In genomic region chr19:17136617-17137016, GRCh38 we compare ENCODE assay signal across 15 cellular contexts.
DNase-seq lines count a peak whose midpoint lies in the region; ATAC-seq, FAIRE-seq and TF ChIP-seq lines count a peak whose summit lies in the region.
"Had no signal": no experiment of that assay in that cellular context is flagged by ENCODE, and none has a peak within 500 bp of the region (broad histone marks: within the 10 kb centered on the region; RNA-seq: fewer than 3 reads in every experiment).

No MANE protein-coding gene starts in this region.

- no peak overlapping the region for H3K4me3 Mint-ChIP-seq in activated CD4-positive, alpha-beta T cell treated with anti-CD3 and anti-CD28 coated beads, Interleukin-2, amount 10 ng/mL, durations not matched to agents 7 days and 5 days
- H3K4me3 Mint-ChIP-seq in activated CD8-positive, alpha-beta T cell treated with anti-CD3 and anti-CD28 coated beads for 36 hours, result no peak overlapping the region
- H3K4me3 Mint-ChIP-seq: activated naive CD4-positive, alpha-beta T cell treated with anti-CD3 and anti-CD28 coated beads for 36 hours; T-cell had no signal

- ATAC-seq in GM12878, result no peak
- ATAC-seq in thoracic aorta (ENCODE audit: insufficient number of reproducible peaks, low FRiP score, low read depth), result no peak
- no peak for ATAC-seq in activated CD8-positive, alpha-beta T cell treated with anti-CD3 and anti-CD28 coated beads for 36 hours
- ATAC-seq in HG03342 (IDR thresholded peaks at IDR 0.05; ENCODE audit: unreplicated experiment), result no peak

- H3K36me3 ChIP-seq in GM12878 (ENCODE audit: control insufficient read depth in 2 of 2, insufficient read depth in 2 of 2, low read length in 1 of 2), result peaks cover 6 to 16% of the 10 kb centered on the region in 2 experiments
- H3K36me3 ChIP-seq in muscle layer of duodenum (ENCODE audit: control insufficient read depth in 1 of 2, insufficient read depth in 2 of 2, low read length in 2 of 2), result no peaks in the 10 kb centered on the region
- H3K36me3 ChIP-seq in thoracic aorta, result no peaks in the 10 kb centered on the region

- BruUV-seq in GM12878 (replicated peaks; lab: Mats Ljungman, UMichigan), result no TSS peak

- H3K27ac ChIP-seq in GM12878 (ENCODE audit: control insufficient read depth, insufficient read depth) (no peak overlapping the region), muscle layer of duodenum (ENCODE audit: low read length) (peak overlapping the region; percentile 84), thoracic aorta (peak overlapping the region; percentile 94 to 99)

- TF ChIP-seq POLR2A in GM12878 (IDR thresholded peaks at IDR 0.05; ENCODE audit: low read depth, low read length), result no peak

- 81% methylated on average over 11 of the region's 11 CpGs for WGBS in GM12878 (ENCODE audit: insufficient coverage, insufficient replicate concordance, low lambda C conversion rate, missing lambda C conversion rate)

- H3K79me2 ChIP-seq in GM12878 (ENCODE audit: control insufficient read depth, insufficient read depth, low read length), result peaks cover 45% of the 10 kb centered on the region

- POLR2A ChIA-PET in activated CD4-positive, alpha-beta T cell treated with anti-CD3 and anti-CD28 coated beads, Interleukin-2, amount 10 ng/mL, durations not matched to agents 7 days and 5 days (lab: Charles Lee), result interaction anchor here (0.6 kb wide), 1 partner anchor 23 kb away, joined by 10 read pairs; no protein-coding TSS in a partner anchor
- POLR2A ChIA-PET in GM12878 (lab: Charles Lee), result interaction anchor here (0.8 to 1.2 kb wide), 6 partner anchors 11 to 105 kb away, joined by 3 to 5 read pairs (median 3); no protein-coding TSS in a partner anchor
- POLR2A ChIA-PET in activated CD8-positive, alpha-beta T cell treated with anti-CD3 and anti-CD28 coated beads for 36 hours (lab: Charles Lee), result no interaction called here

- H3K9ac ChIP-seq in GM12878 (ENCODE audit: control insufficient read depth, insufficient read depth, low read length), result no peak overlapping the region

- H3K27me3 ChIP-seq in GM12878 (replicated peaks in 1 of 2; ENCODE audit: control insufficient read depth in 2 of 2, insufficient read depth in 2 of 2, low read length in 1 of 2), result no peaks in the 10 kb centered on the region
- no peaks in the 10 kb centered on the region for H3K27me3 ChIP-seq in muscle layer of duodenum (ENCODE audit: low read depth, low read length)
- no peaks in the 10 kb centered on the region for H3K27me3 ChIP-seq in thoracic aorta (replicated peaks; ENCODE audit: insufficient read depth)
- H3K27me3 ChIP-seq: foreskin keratinocyte had no signal

- TF ChIP-seq CTCF in GM12878 (IDR thresholded peaks at IDR 0.05 in 2 of 3, conservative IDR thresholded peaks at IDR 0.05 in 1 of 3; ENCODE audit: control insufficient read depth in 2 of 3, extremely low read depth in 1 of 3, insufficient read depth in 1 of 3, low read depth in 3 of 3, low read length in 3 of 3), result no peak
- no peak for TF ChIP-seq CTCF in thoracic aorta (IDR thresholded peaks at IDR 0.05)
- TF ChIP-seq CTCF in activated CD8-positive, alpha-beta T cell treated with anti-CD3 and anti-CD28 coated beads for 36 hours (IDR thresholded peaks at IDR 0.05), result no peak

- no peak overlapping the region for H2AFZ ChIP-seq in GM12878 (ENCODE audit: control insufficient read depth, low read depth, low read length)

- intact Hi-C loops in GM12878 (cut with micrococcal nuclease; ENCODE audit: unreplicated experiment), result no loop called here
- intact Hi-C loops in activated CD8-positive, alpha-beta T cell treated with anti-CD3 and anti-CD28 coated beads for 36 hours (cut with micrococcal nuclease), result no loop called here

- no peak for DNase-seq in activated CD4-positive, alpha-beta T cell treated with anti-CD3 and anti-CD28 coated beads, Interleukin-2, amount 10 ng/mL, durations not matched to agents 7 days and 5 days
- DNase-seq in activated CD4-positive, alpha-beta T cell treated with anti-CD3 and anti-CD28 coated beads, Interleukin-2, amount 50 U/mL, for 48 hours, result no peak
- DNase-seq in GM12878 (ENCODE audit: low read depth, low spot score), result no peak
- DNase-seq in thoracic aorta (ENCODE audit: low spot score), result no peak
- DNase-seq in activated CD8-positive, alpha-beta T cell treated with anti-CD3 and anti-CD28 coated beads for 36 hours, result no peak
- no peak for DNase-seq in HT-29 (ENCODE audit: low spot score)
- DNase-seq: activated naive CD4-positive, alpha-beta T cell treated with anti-CD3 and anti-CD28 coated beads for 36 hours; DND-41; foreskin keratinocyte; NCI-H1417 treated with DMSO at 0.1 percent for 48 hours; NCI-H774; T-cell had no signal

- TF ChIP-seq RAD21 in GM12878 (IDR thresholded peaks at IDR 0.05; ENCODE audit: insufficient read depth, low read depth, low read length), result no peak

- no peak for TF ChIP-seq EP300 in GM12878 (IDR thresholded peaks at IDR 0.05; ENCODE audit: borderline replicate concordance in 1 of 2, control insufficient read depth in 1 of 2, low read depth in 2 of 2, low read length in 2 of 2)

- H3K4me3 ChIP-seq in GM12878 (no peak overlapping the region), muscle layer of duodenum (ENCODE audit: low read depth in 1 of 2, low read length in 2 of 2) (no peak overlapping the region), thoracic aorta (no peak overlapping the region)

- in situ Hi-C loops in GM12878 (cut with MboI), result no loop called here

- peak overlapping the region; percentile 66 for H3K27ac Mint-ChIP-seq in activated CD4-positive, alpha-beta T cell treated with anti-CD3 and anti-CD28 coated beads, Interleukin-2, amount 10 ng/mL, durations not matched to agents 7 days and 5 days
- H3K27ac Mint-ChIP-seq in activated CD8-positive, alpha-beta T cell treated with anti-CD3 and anti-CD28 coated beads for 36 hours, result no peak overlapping the region
- H3K27ac Mint-ChIP-seq: activated naive CD4-positive, alpha-beta T cell treated with anti-CD3 and anti-CD28 coated beads for 36 hours had no signal

- SMC1A ChIA-PET in GM12878 (lab: Charles Lee; ENCODE audit: uncharacterized antibody, unreplicated experiment), result interaction anchor here (1.0 to 1.8 kb wide), 2 partner anchors 11 to 29 kb away, joined by 3 to 9 read pairs; no protein-coding TSS in a partner anchor

- H4K20me1 ChIP-seq in GM12878 (ENCODE audit: control insufficient read depth, insufficient read depth), result no peaks in the 10 kb centered on the region

- peaks cover 21% of the 10 kb centered on the region for H3K4me1 Mint-ChIP-seq in activated CD4-positive, alpha-beta T cell treated with anti-CD3 and anti-CD28 coated beads, Interleukin-2, amount 10 ng/mL, durations not matched to agents 7 days and 5 days
- H3K4me1 Mint-ChIP-seq in activated CD8-positive, alpha-beta T cell treated with anti-CD3 and anti-CD28 coated beads for 36 hours (ENCODE audit: low read depth), result peaks cover 20% of the 10 kb centered on the region

- no peaks in the 10 kb centered on the region for H3K9me3 Mint-ChIP-seq in activated CD4-positive, alpha-beta T cell treated with anti-CD3 and anti-CD28 coated beads, Interleukin-2, amount 10 ng/mL, durations not matched to agents 7 days and 5 days
- H3K9me3 Mint-ChIP-seq in activated CD8-positive, alpha-beta T cell treated with anti-CD3 and anti-CD28 coated beads for 36 hours, result no peaks in the 10 kb centered on the region
- H3K9me3 Mint-ChIP-seq: activated naive CD4-positive, alpha-beta T cell treated with anti-CD3 and anti-CD28 coated beads for 36 hours; T-cell had no signal

- H3K4me1 ChIP-seq in GM12878 (ENCODE audit: control insufficient read depth, insufficient read depth, low read length), result peaks cover 39% of the 10 kb centered on the region
- H3K4me1 ChIP-seq in muscle layer of duodenum (ENCODE audit: control insufficient read depth in 1 of 2, insufficient read depth in 2 of 2, low read length in 2 of 2), result peaks cover 0 to 25% of the 10 kb centered on the region in 2 donors
- H3K4me1 ChIP-seq in thoracic aorta (ENCODE audit: control insufficient read depth in 1 of 2, low read depth in 2 of 2), result peaks cover 34 to 77% of the 10 kb centered on the region in 2 donors

- RAD21 ChIA-PET in GM12878 (lab: Charles Lee; ENCODE audit: unreplicated experiment), result interaction anchor here (1.0 kb wide), 1 partner anchor 14 kb away, joined by 3 read pairs; no protein-coding TSS in a partner anchor

- no peaks in the 10 kb centered on the region for H3K27me3 Mint-ChIP-seq in activated CD4-positive, alpha-beta T cell treated with anti-CD3 and anti-CD28 coated beads, Interleukin-2, amount 10 ng/mL, durations not matched to agents 7 days and 5 days
- no peaks in the 10 kb centered on the region for H3K27me3 Mint-ChIP-seq in activated CD8-positive, alpha-beta T cell treated with anti-CD3 and anti-CD28 coated beads for 36 hours
- H3K27me3 Mint-ChIP-seq: T-cell had no signal

- CTCF ChIA-PET in activated CD4-positive, alpha-beta T cell treated with anti-CD3 and anti-CD28 coated beads, Interleukin-2, amount 10 ng/mL, durations not matched to agents 7 days and 5 days (lab: Charles Lee), result interaction anchor here (0.9 kb wide), 1 partner anchor 51 kb away, joined by 3 read pairs; no protein-coding TSS in a partner anchor
- CTCF ChIA-PET in GM12878 (lab: Yijun Ruan, JAX), result interaction anchor here (0.7 to 1.2 kb wide), 3 partner anchors 11 to 59 kb away, joined by 3 read pairs; no protein-coding TSS in a partner anchor
- CTCF ChIA-PET in activated CD8-positive, alpha-beta T cell treated with anti-CD3 and anti-CD28 coated beads for 36 hours (lab: Charles Lee), result no interaction called here

- H3K9me3 ChIP-seq in GM12878 (replicated peaks; ENCODE audit: control insufficient read depth, insufficient read depth, low read length) (no peaks in the 10 kb centered on the region; the same call in 1 of the 3 replicates), muscle layer of duodenum (ENCODE audit: control insufficient read depth in 1 of 2, low read length in 2 of 2) (no peaks in the 10 kb centered on the region), thoracic aorta (no peaks in the 10 kb centered on the region)

- H3K36me3 Mint-ChIP-seq in activated CD4-positive, alpha-beta T cell treated with anti-CD3 and anti-CD28 coated beads, Interleukin-2, amount 10 ng/mL, durations not matched to agents 7 days and 5 days (ENCODE audit: low read depth), result peaks cover 29% of the 10 kb centered on the region
- H3K36me3 Mint-ChIP-seq in activated CD8-positive, alpha-beta T cell treated with anti-CD3 and anti-CD28 coated beads for 36 hours (ENCODE audit: low read depth), result peaks cover 14% of the 10 kb centered on the region

- H3K4me2 ChIP-seq in GM12878 (ENCODE audit: control insufficient read depth, insufficient read depth), result no peak overlapping the region

- no peak for FAIRE-seq in GM12878 (lab: Jason Lieb, UNC)
- FAIRE-seq: GM18507 had no signal

TF ChIP-seq in GM12878, 131 proteins besides CTCF, POLR2A, EP300 and RAD21 (continues in another document):
- no peak for TF ChIP-seq SRF (IDR thresholded peaks at IDR 0.05; ENCODE audit: low read depth in 2 of 2, low read length in 2 of 2)
- no peak for TF ChIP-seq JUNB (IDR thresholded peaks at IDR 0.05)
- TF ChIP-seq MEF2B (IDR thresholded peaks at IDR 0.05; ENCODE audit: partially characterized antibody, poor library complexity, severe bottlenecking), result peak; percentile 41
- TF ChIP-seq IKZF1 (conservative IDR thresholded peaks at IDR 0.05), result no peak
